ENCODE assay signal across 1 cellular context in the genomic region with DNA sequence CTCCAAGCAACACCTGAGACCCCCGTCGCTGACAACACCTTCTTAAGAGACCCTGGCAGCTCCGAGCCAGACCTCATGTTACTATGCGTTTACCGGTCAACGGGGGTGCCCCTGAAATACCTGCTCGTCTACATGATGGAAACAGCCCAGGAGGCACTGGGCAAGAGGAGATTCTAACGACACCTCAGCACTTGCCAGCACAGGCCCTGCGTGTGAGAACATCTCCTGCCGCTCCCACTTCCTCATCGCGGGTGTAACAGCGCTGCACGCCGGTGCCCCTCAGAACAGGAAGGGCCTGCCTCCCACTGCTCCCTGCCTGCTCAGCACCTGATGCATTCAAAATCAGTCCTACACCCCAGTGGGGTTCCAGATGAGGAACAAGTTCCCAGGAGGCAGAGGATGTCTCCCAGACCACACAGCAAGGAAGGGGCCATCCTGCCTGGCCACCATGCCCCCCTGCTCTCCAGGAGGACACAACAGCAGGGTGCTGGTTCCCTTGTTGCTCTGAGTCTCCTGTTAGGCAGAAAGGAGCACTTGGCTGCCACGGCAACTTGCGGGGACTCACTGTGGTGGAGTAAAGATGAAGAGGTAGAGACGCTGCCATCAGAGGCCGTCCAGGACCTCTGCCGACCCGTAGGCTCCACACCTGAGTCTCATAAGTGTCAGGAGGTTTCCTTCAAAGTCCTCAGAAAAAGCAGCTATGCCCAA.
TF ChIP-seq lines count a peak whose summit lies in the region.

No MANE protein-coding gene starts in this region.

TF ChIP-seq in GM12878, 131 proteins besides CTCF, POLR2A, EP300 and RAD21:
- TF ChIP-seq, protein P1, sequence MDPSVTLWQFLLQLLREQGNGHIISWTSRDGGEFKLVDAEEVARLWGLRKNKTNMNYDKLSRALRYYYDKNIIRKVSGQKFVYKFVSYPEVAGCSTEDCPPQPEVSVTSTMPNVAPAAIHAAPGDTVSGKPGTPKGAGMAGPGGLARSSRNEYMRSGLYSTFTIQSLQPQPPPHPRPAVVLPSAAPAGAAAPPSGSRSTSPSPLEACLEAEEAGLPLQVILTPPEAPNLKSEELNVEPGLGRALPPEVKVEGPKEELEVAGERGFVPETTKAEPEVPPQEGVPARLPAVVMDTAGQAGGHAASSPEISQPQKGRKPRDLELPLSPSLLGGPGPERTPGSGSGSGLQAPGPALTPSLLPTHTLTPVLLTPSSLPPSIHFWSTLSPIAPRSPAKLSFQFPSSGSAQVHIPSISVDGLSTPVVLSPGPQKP (IDR thresholded peaks at IDR 0.05; ENCODE audit: low read depth, low read length): no peak
- TF ChIP-seq ZNF384 (IDR thresholded peaks at IDR 0.05; ENCODE audit: borderline replicate concordance, low read depth, low read length): no peak
- TF ChIP-seq SRF (IDR thresholded peaks at IDR 0.05; ENCODE audit: low read depth in 2 of 2, low read length in 2 of 2): no peak
- TF ChIP-seq ZNF24 (IDR thresholded peaks at IDR 0.05): no peak
- TF ChIP-seq IKZF1 (conservative IDR thresholded peaks at IDR 0.05): peak; percentile 45
- TF ChIP-seq SPI1 (IDR thresholded peaks at IDR 0.05; ENCODE audit: borderline replicate concordance, insufficient read depth, low read depth, low read length): peak; percentile 93
- no peak for TF ChIP-seq BCL11A (IDR thresholded peaks at IDR 0.05; ENCODE audit: low read depth, low read length)
- TF ChIP-seq, protein P2, sequence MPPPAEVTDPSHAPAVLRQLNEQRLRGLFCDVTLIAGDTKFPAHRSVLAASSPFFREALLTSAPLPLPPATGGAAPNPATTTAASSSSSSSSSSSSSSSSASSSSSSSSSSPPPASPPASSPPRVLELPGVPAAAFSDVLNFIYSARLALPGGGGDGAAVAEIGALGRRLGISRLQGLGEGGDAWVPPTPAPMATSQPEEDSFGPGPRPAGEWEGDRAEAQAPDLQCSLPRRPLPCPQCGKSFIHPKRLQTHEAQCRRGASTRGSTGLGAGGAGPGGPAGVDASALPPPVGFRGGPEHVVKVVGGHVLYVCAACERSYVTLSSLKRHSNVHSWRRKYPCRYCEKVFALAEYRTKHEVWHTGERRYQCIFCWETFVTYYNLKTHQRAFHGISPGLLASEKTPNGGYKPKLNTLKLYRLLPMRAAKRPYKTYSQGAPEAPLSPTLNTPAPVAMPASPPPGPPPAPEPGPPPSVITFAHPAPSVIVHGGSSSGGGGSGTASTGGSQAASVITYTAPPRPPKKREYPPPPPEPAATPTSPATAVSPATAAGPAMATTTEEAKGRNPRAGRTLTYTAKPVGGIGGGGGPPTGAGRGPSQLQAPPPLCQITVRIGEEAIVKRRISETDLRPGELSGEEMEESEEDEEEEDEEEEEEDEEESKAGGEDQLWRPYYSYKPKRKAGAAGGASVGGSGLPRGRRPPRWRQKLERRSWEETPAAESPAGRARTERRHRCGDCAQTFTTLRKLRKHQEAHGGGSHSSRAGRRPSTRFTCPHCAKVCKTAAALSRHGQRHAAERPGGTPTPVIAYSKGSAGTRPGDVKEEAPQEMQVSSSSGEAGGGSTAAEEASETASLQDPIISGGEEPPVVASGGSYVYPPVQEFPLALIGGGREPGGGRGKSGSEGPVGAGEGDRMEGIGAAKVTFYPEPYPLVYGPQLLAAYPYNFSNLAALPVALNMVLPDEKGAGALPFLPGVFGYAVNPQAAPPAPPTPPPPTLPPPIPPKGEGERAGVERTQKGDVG (CRISPR knock-in tag; IDR thresholded peaks at IDR 0.05): no peak
- no peak for TF ChIP-seq DPF2 (IDR thresholded peaks at IDR 0.05)
- no peak for TF ChIP-seq BMI1 (IDR thresholded peaks at IDR 0.05; ENCODE audit: borderline replicate concordance)
- peak in 1 of 2 experiments; percentile 41; a peak in 1 of 4 replicates for TF ChIP-seq BHLHE40 (IDR thresholded peaks at IDR 0.05; ENCODE audit: borderline replicate concordance in 1 of 2, low read depth in 2 of 2, low read length in 1 of 2)
- TF ChIP-seq LARP7 (IDR thresholded peaks at IDR 0.05): no peak
- TF ChIP-seq PAX5 (IDR thresholded peaks at IDR 0.05; ENCODE audit: borderline replicate concordance, low read depth, low read length): no peak
TF ChIP-seq in GM12878: peak in this region for 3.
